10 cellular contexts compared by ENCODE assay signal in the genomic region with DNA sequence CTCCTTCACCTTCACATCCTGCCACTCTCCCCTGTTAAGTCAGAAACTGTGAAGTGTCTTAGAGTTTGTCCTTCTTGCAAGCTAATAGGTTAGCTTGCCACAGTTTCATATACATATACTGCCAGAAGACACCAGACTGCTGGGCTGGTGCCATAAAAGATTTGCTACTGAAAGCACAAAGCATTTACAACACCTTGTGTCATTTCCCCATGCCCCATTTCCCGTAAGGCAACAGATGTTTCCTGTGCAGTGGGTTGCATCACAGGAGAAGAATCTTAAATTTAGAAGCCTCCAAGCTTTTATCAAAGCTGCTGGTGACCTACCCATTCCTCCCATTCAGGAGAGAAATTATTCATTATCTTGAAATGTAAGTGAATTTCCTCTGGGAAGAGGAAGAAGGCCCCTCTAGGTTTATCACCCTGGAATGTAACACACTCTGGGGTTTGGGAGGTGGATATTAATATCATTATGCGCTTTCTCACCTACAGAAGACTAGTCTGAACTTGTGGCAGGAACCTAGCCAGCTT. TPM values are rescaled to one million over a fixed set of nuclear protein-coding genes. Genes with fewer than 3 reads are reported as not detected.
A peak's percentile ranks its signal among the peaks of the same experiment; 100 is the strongest.
DNase-seq lines count a peak whose midpoint lies in the region; ATAC-seq, FAIRE-seq and TF ChIP-seq lines count a peak whose summit lies in the region.
"Had no signal": no experiment of that assay in that cellular context is flagged by ENCODE, and none has a peak within 500 bp of the region (broad histone marks: within the 10 kb centered on the region; RNA-seq: fewer than 3 reads in every experiment).

No MANE protein-coding gene starts in this region.

- WGBS in adrenal gland, 4 donors = 66 to 70% (median 70%) methylated on average over 2 of the region's 2 CpGs

- H3K4me3 ChIP-seq in adrenal gland (no peak overlapping the region), kidney epithelial cell (ENCODE audit: low read depth, low read length) (no peak overlapping the region), vagina (no peak overlapping the region)

- H3K27me3 Mint-ChIP-seq in immature natural killer cell (ENCODE audit: low read depth in 3 of 3) = peaks cover 0 to 4% (median 3%) of the 10 kb centered on the region in 3 donors

- intact Hi-C loops in adrenal gland (cut with DNase I) (no loop called here), vagina (cut with DNase I) (no loop called here)

- no peaks in the 10 kb centered on the region for H3K36me3 ChIP-seq in adrenal gland (replicated peaks in 1 of 2)
- no peaks in the 10 kb centered on the region for H3K36me3 ChIP-seq in kidney epithelial cell (ENCODE audit: control insufficient read depth, insufficient read depth, low read length)
- peaks cover 0 to 4% of the 10 kb centered on the region in 2 donors for H3K36me3 ChIP-seq in vagina

- H3K27me3 ChIP-seq in adrenal gland (no peaks in the 10 kb centered on the region), kidney epithelial cell (ENCODE audit: control insufficient read depth, insufficient read depth, low read length) (no peaks in the 10 kb centered on the region), vagina (no peaks in the 10 kb centered on the region)

- ATAC-seq in HG03571 (IDR thresholded peaks at IDR 0.05; ENCODE audit: unreplicated experiment) = peak; percentile 62

- H3K9me3 ChIP-seq in adrenal gland (replicated peaks in 1 of 3) (peaks cover 0 to 5% (median 0%) of the 10 kb centered on the region in 3 donors), vagina (peaks cover 2% of the 10 kb centered on the region)

- peaks cover 0 to 7% (median 1%) of the 10 kb centered on the region in 6 donors for H3K9me3 Mint-ChIP-seq in immature natural killer cell

- peaks cover 13 to 24% (median 14%) of the 10 kb centered on the region in 3 donors for H3K36me3 Mint-ChIP-seq in immature natural killer cell

- peak overlapping the region in 1 of 5 donors; percentile 52 for H3K4me3 Mint-ChIP-seq in immature natural killer cell
- H3K4me3 Mint-ChIP-seq: brain had no signal

- TF ChIP-seq POLR2A in adrenal gland (IDR thresholded peaks at IDR 0.05) = no peak
- no peak for TF ChIP-seq POLR2A in vagina (IDR thresholded peaks at IDR 0.05)

- DNase-seq in AG09319 (ENCODE audit: extremely low read depth, low read depth) = peak; percentile 15
- no peak for DNase-seq in GM19239 (ENCODE audit: insufficient read length, low spot score)
- DNase-seq in adrenal gland = peak; percentile 58 to 89 (median 72)
- peak; percentile 12 for DNase-seq in kidney epithelial cell (ENCODE audit: low read depth)
- DNase-seq in NCI-H2081 treated with DMSO at 0.1 percent for 48 hours (lab: John Stamatoyannopoulos, UW) = no peak
- DNase-seq in immature natural killer cell = no peak
- no peak for DNase-seq in vagina (ENCODE audit: extremely low spot score in 2 of 2)

- H3K27ac Mint-ChIP-seq in immature natural killer cell = peak overlapping the region in 2 of 6 donors; percentile 5 to 42

- H3K27ac ChIP-seq in adrenal gland = peak overlapping the region in 3 of 5 donors; percentile 47 to 77 (median 65)
- no peak overlapping the region for H3K27ac ChIP-seq in vagina

- FAIRE-seq in GM19239 (lab: Jason Lieb, UNC) = peak; percentile 21
- FAIRE-seq: GM18507 had no signal

- H3K4me1 ChIP-seq in adrenal gland (replicated peaks in 1 of 2) (no peaks in the 10 kb centered on the region), vagina (no peaks in the 10 kb centered on the region)

- no peak for TF ChIP-seq CTCF in AG09319 (IDR thresholded peaks at IDR 0.05; ENCODE audit: low read depth, low read length)
- no peak for TF ChIP-seq CTCF in adrenal gland (IDR thresholded peaks at IDR 0.05)
- TF ChIP-seq CTCF in kidney epithelial cell (IDR thresholded peaks at IDR 0.05; ENCODE audit: insufficient read depth, low read length, poor library complexity, severe bottlenecking) = no peak
- no peak for TF ChIP-seq CTCF in vagina (IDR thresholded peaks at IDR 0.05)

- H3K4me1 Mint-ChIP-seq in immature natural killer cell = peaks cover 13 to 20% of the 10 kb centered on the region in 2 donors
- H3K4me1 Mint-ChIP-seq: brain had no signal

RNA-seq across cellular contexts. Expression of a gene that starts 34.5 kb away (rescaled TPM):
- 1 to 10 TPM; 4.6 to 9.4 (median 6.6) TPM for total RNA-seq in adrenal gland
- 1 to 10 TPM; 2.0 to 4.6 (median 3.2) TPM for polyA plus RNA-seq in adrenal gland
- total RNA-seq in kidney epithelial cell = 9.3 and 9.6 TPM in 2 replicates
- polyA plus RNA-seq in immature natural killer cell = 1 to 10 TPM; 2.8 to 6.8 (median 3.8) TPM
- 10.1 TPM for total RNA-seq in vagina

Comparison
In these comparisons a context has a peak if more than half of its experiments do, and no peak if none do; other contexts are left out.
1. DNase-seq: peak in AG09319 (single experiment), adrenal gland (7 of 7) and kidney epithelial cell (single experiment); none in GM19239 (single experiment), NCI-H2081 treated with DMSO at 0.1 percent for 48 hours (single experiment), immature natural killer cell (0 of 3) and vagina (0 of 2).